In the genomic region with DNA sequence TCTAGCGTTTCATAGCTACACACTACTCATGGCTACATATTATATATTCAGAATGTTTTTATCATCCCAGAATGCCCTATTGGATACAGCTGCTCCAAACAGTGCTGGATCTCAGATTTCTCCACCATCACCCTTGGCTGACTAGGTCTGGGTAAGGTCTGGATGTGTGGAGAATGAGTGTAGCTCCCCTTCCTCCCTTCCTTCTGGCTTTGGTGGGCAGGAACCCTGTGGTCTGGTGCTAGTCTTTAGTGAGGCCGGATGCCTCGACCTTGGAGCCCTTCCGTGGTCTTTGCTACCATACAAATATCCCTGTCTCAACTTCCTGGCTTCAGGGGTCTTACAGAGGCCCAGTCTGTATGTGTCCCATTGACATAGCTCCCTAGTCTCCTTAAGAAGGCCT, we compare ENCODE assay signal across 18 cellular contexts. TPM values are rescaled to one million over a fixed set of nuclear protein-coding genes. Genes with fewer than 3 reads are reported as not detected.
"Had no signal": no experiment of that assay in that cellular context is flagged by ENCODE, and none has a peak within 500 bp of the region (broad histone marks: within the 10 kb centered on the region; RNA-seq: fewer than 3 reads in every experiment).

No MANE protein-coding gene starts in this region.

- H3K9me3 ChIP-seq: gastroesophageal sphincter, sigmoid colon, tibial nerve had no signal

- H3K9me3 Mint-ChIP-seq: central memory CD8-positive, alpha-beta T cell; stimulated activated naive B cell treated with anti-CD40 and anti-IgM and Interleukin-4, amounts not matched to agents 10 μg/mL and 1 μg/mL and 100 μg/mL, for 72 hours had no signal

- H3K27me3 ChIP-seq: gastroesophageal sphincter, sigmoid colon, tibial nerve had no signal

- H3K36me3 Mint-ChIP-seq: activated naive CD8-positive, alpha-beta T cell; stimulated activated naive B cell treated with anti-CD40 and anti-IgM and Interleukin-4, amounts not matched to agents 10 μg/mL and 1 μg/mL and 100 μg/mL, for 72 hours had no signal

- ATAC-seq: activated CD4-positive, CD25-positive, alpha-beta regulatory T cell treated with anti-CD3 and anti-CD28 coated beads, Interleukin-2, amount 50 U/mL, for 24 hours; gastroesophageal sphincter; left lobe of liver; stimulated activated naive B cell treated with anti-CD40 and anti-IgM and Interleukin-4, amounts not matched to agents 10 μg/mL and 1 μg/mL and 100 μg/mL, for 72 hours had no signal

- H3K36me3 ChIP-seq: gastroesophageal sphincter, sigmoid colon, tibial nerve had no signal

- H3K4me1 ChIP-seq: sigmoid colon, tibial nerve had no signal

- H3K27ac ChIP-seq: gastroesophageal sphincter, sigmoid colon, tibial nerve had no signal

- H3K4me3 Mint-ChIP-seq: activated naive CD8-positive, alpha-beta T cell; central memory CD8-positive, alpha-beta T cell; stimulated activated naive B cell treated with anti-CD40 and anti-IgM and Interleukin-4, amounts not matched to agents 10 μg/mL and 1 μg/mL and 100 μg/mL, for 72 hours had no signal

- H3K4me3 ChIP-seq: gastroesophageal sphincter, sigmoid colon, tibial nerve had no signal

- H3K27me3 Mint-ChIP-seq: activated naive CD8-positive, alpha-beta T cell had no signal

- H3K4me1 Mint-ChIP-seq: stimulated activated naive B cell treated with anti-CD40 and anti-IgM and Interleukin-4, amounts not matched to agents 10 μg/mL and 1 μg/mL and 100 μg/mL, for 72 hours had no signal

- H3K27ac Mint-ChIP-seq: activated naive CD8-positive, alpha-beta T cell; stimulated activated naive B cell treated with anti-CD40 and anti-IgM and Interleukin-4, amounts not matched to agents 10 μg/mL and 1 μg/mL and 100 μg/mL, for 72 hours had no signal

- DNase-seq: activated CD4-positive, alpha-beta T cell treated with anti-CD3 and anti-CD28 coated beads, Interleukin-2, amount 50 U/mL, for 1 hour; activated CD8-positive, alpha-beta memory T cell treated with anti-CD3 and anti-CD28 coated beads for 24 hours; activated gamma-delta T cell treated with Interleukin-2 at 50 U/mL for 16 hours; amniotic stem cell; cortex of kidney; effector memory CD4-positive, alpha-beta T cell; islet precursor cell; sigmoid colon; stimulated activated naive B cell treated with anti-CD40 and anti-IgM and Interleukin-4, amounts not matched to agents 10 μg/mL and 1 μg/mL and 100 μg/mL, for 72 hours; substantia nigra; T-helper 2 cell had no signal

RNA-seq across cellular contexts. Expression of a gene that starts 52.1 kb away (rescaled TPM):
- polyA plus RNA-seq: neural cell had no signal
